In genomic region chr6:18835976-18836375, GRCh38 we compare ENCODE assay signal across 19 cellular contexts.
A peak's percentile ranks its signal among the peaks of the same experiment; 100 is the strongest.
DNase-seq lines count a peak whose midpoint lies in the region; ATAC-seq and TF ChIP-seq lines count a peak whose summit lies in the region.
"Had no signal": no experiment of that assay in that cellular context is flagged by ENCODE, and none has a peak within 500 bp of the region (broad histone marks: within the 10 kb centered on the region; RNA-seq: fewer than 3 reads in every experiment).

No MANE protein-coding gene starts in this region.

- POLR2A ChIA-PET in WTC11 (lab: Charles Lee), result no interaction called here

- H3K4me1 Mint-ChIP-seq in WTC11, result peaks cover 4% of the 10 kb centered on the region
- H3K4me1 Mint-ChIP-seq: CD4-positive, CD25-positive, alpha-beta regulatory T cell; CD8-positive, alpha-beta memory T cell had no signal

- DNase-seq in ELR (ENCODE audit: low read depth), result peak; percentile 16
- peak; percentile 3 for DNase-seq in NCI-H226
- DNase-seq in WTC11 (ENCODE audit: low spot score), result no peak
- DNase-seq in esophagus muscularis mucosa (ENCODE audit: extremely low spot score), result no peak
- no peak for DNase-seq in activated effector memory CD4-positive, alpha-beta T cell treated with Interleukin-2 at 50 U/mL for 16 hours
- DNase-seq in LoVo (ENCODE audit: low spot score), result no peak
- DNase-seq in ureter (ENCODE audit: low spot score), result no peak
- DNase-seq: ACHN; BE2C; C1 segment of cervical spinal cord; CD4-positive, CD25-positive, alpha-beta regulatory T cell; CD8-positive, alpha-beta memory T cell; COR-L47; DMS 273 treated with DMSO at 0.1 percent for 48 hours; DMS53; DND-41; GF-D8; GOT3; H9 had no signal

- no peaks in the 10 kb centered on the region for H3K9me3 Mint-ChIP-seq in WTC11
- H3K9me3 Mint-ChIP-seq: H9 had no signal

- H3K4me3 Mint-ChIP-seq in WTC11, result no peak overlapping the region
- H3K4me3 Mint-ChIP-seq: CD4-positive, CD25-positive, alpha-beta regulatory T cell; CD8-positive, alpha-beta memory T cell; H9 had no signal

- no peaks in the 10 kb centered on the region for H3K36me3 Mint-ChIP-seq in WTC11
- H3K36me3 Mint-ChIP-seq: CD4-positive, CD25-positive, alpha-beta regulatory T cell; CD8-positive, alpha-beta memory T cell had no signal

- H3K27ac ChIP-seq in esophagus muscularis mucosa (replicated peaks in 1 of 4), result no peak overlapping the region

- H3K27me3 Mint-ChIP-seq in WTC11 (ENCODE audit: low read depth), result no peaks in the 10 kb centered on the region
- H3K27me3 Mint-ChIP-seq: CD4-positive, CD25-positive, alpha-beta regulatory T cell; CD8-positive, alpha-beta memory T cell had no signal

- no peak for TF ChIP-seq EP300 in esophagus muscularis mucosa (IDR thresholded peaks at IDR 0.05)

- no peak for TF ChIP-seq CTCF in WTC11 (IDR thresholded peaks at IDR 0.05)
- TF ChIP-seq CTCF in esophagus muscularis mucosa (IDR thresholded peaks at IDR 0.05), result no peak

- peak; percentile 53 for ATAC-seq in WTC11

- H3K4me3 ChIP-seq in esophagus muscularis mucosa, result no peak overlapping the region

- intact Hi-C loops in esophagus muscularis mucosa (cut with DNase I), result no loop called here

- no peaks in the 10 kb centered on the region for H3K36me3 ChIP-seq in esophagus muscularis mucosa
- H3K36me3 ChIP-seq: BE2C had no signal

- no peak for TF ChIP-seq POLR2A in esophagus muscularis mucosa (IDR thresholded peaks at IDR 0.05; ENCODE audit: low read depth)

- CTCF ChIA-PET in WTC11 (lab: Charles Lee), result no interaction called here

- H3K4me1 ChIP-seq in esophagus muscularis mucosa, result peaks cover 0 to 4% (median 0%) of the 10 kb centered on the region in 4 donors
- H3K4me1 ChIP-seq: BE2C had no signal

- H3K27ac Mint-ChIP-seq in WTC11, result no peak overlapping the region
- H3K27ac Mint-ChIP-seq: CD4-positive, CD25-positive, alpha-beta regulatory T cell; CD8-positive, alpha-beta memory T cell; H9 had no signal

- no peaks in the 10 kb centered on the region for H3K27me3 ChIP-seq in esophagus muscularis mucosa
- H3K27me3 ChIP-seq: BE2C had no signal

- H3K9me3 ChIP-seq in esophagus muscularis mucosa, result no peaks in the 10 kb centered on the region
- H3K9me3 ChIP-seq: BE2C had no signal

- 94% methylated on average over 9 of the region's 9 CpGs for WGBS in esophagus muscularis mucosa

TF ChIP-seq in WTC11, 78 proteins besides CTCF, POLR2A, EP300 and RAD21:
- no peak for TF ChIP-seq AFF4 (CRISPR knock-in tag; IDR thresholded peaks at IDR 0.05; ENCODE audit: borderline replicate concordance)
- no peak for TF ChIP-seq ZNF219 (CRISPR knock-in tag; IDR thresholded peaks at IDR 0.05; ENCODE audit: borderline replicate concordance)
- TF ChIP-seq NR1H2 (CRISPR knock-in tag; IDR thresholded peaks at IDR 0.05), result no peak
- TF ChIP-seq, protein P1, sequence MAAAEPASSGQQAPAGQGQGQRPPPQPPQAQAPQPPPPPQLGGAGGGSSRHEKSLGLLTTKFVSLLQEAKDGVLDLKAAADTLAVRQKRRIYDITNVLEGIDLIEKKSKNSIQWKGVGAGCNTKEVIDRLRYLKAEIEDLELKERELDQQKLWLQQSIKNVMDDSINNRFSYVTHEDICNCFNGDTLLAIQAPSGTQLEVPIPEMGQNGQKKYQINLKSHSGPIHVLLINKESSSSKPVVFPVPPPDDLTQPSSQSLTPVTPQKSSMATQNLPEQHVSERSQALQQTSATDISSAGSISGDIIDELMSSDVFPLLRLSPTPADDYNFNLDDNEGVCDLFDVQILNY (CRISPR knock-in tag; IDR thresholded peaks at IDR 0.05), result no peak
- no peak for TF ChIP-seq KAT7 (CRISPR knock-in tag; IDR thresholded peaks at IDR 0.05; ENCODE audit: borderline replicate concordance)
- TF ChIP-seq, protein P2, sequence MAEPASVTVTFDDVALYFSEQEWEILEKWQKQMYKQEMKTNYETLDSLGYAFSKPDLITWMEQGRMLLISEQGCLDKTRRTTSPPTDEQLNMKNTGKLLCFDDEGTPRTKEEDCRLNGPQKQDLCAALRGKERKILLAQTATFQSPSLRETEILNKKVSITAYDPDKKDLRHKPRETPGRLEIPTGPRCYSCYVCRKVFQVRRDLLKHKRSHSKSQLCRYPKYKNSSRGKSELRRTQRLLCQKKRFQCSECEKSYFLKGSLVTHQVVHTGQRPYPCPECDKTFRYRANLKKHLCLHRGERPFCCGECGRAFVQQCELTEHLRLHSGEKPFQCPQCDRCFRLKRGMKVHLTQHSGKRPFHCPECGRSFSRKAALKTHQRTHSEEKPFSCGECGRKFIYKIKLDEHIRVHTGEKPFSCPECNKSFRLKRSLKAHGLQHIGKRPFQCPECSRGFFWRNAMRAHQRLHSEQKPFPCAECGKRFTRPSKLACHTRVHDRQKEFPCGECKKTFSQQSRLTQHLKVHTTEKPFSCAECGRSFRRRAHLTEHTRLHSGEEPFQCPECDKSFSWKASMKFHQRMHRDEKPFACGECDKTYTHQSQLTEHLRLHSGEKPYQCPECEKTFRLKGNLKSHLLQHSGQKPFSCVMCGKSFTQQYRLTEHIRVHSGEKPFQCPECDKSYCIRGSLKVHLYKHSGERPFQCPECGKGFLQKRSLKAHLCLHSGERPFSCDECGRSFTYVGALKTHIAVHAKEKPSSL (CRISPR knock-in tag; conservative IDR thresholded peaks at IDR 0.05), result no peak
- TF ChIP-seq CBFB (CRISPR knock-in tag; IDR thresholded peaks at IDR 0.05; ENCODE audit: low read depth), result no peak
- TF ChIP-seq CREM (CRISPR knock-in tag; IDR thresholded peaks at IDR 0.05), result no peak
- no peak for TF ChIP-seq SP1 (CRISPR knock-in tag; conservative IDR thresholded peaks at IDR 0.05)
- no peak for TF ChIP-seq MXD4 (CRISPR knock-in tag; IDR thresholded peaks at IDR 0.05; ENCODE audit: borderline replicate concordance)
- TF ChIP-seq ZNF396 (CRISPR knock-in tag; IDR thresholded peaks at IDR 0.05; ENCODE audit: borderline replicate concordance), result no peak
- TF ChIP-seq, protein P3, sequence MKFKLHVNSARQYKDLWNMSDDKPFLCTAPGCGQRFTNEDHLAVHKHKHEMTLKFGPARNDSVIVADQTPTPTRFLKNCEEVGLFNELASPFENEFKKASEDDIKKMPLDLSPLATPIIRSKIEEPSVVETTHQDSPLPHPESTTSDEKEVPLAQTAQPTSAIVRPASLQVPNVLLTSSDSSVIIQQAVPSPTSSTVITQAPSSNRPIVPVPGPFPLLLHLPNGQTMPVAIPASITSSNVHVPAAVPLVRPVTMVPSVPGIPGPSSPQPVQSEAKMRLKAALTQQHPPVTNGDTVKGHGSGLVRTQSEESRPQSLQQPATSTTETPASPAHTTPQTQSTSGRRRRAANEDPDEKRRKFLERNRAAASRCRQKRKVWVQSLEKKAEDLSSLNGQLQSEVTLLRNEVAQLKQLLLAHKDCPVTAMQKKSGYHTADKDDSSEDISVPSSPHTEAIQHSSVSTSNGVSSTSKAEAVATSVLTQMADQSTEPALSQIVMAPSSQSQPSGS (CRISPR knock-in tag; IDR thresholded peaks at IDR 0.05; ENCODE audit: borderline replicate concordance, low read depth), result no peak
- TF ChIP-seq NR3C1 (CRISPR knock-in tag; conservative IDR thresholded peaks at IDR 0.05; ENCODE audit: low read depth), result no peak

Comparison
In these comparisons a context has a peak if more than half of its experiments do, and no peak if none do; other contexts are left out.
1. DNase-seq: peak in ELR (single experiment) and NCI-H226 (single experiment); none in WTC11 (single experiment), esophagus muscularis mucosa (single experiment), activated effector memory CD4-positive, alpha-beta T cell treated with Interleukin-2 at 50 U/mL for 16 hours (single experiment), LoVo (single experiment) and ureter (single experiment).